In the genomic region with DNA sequence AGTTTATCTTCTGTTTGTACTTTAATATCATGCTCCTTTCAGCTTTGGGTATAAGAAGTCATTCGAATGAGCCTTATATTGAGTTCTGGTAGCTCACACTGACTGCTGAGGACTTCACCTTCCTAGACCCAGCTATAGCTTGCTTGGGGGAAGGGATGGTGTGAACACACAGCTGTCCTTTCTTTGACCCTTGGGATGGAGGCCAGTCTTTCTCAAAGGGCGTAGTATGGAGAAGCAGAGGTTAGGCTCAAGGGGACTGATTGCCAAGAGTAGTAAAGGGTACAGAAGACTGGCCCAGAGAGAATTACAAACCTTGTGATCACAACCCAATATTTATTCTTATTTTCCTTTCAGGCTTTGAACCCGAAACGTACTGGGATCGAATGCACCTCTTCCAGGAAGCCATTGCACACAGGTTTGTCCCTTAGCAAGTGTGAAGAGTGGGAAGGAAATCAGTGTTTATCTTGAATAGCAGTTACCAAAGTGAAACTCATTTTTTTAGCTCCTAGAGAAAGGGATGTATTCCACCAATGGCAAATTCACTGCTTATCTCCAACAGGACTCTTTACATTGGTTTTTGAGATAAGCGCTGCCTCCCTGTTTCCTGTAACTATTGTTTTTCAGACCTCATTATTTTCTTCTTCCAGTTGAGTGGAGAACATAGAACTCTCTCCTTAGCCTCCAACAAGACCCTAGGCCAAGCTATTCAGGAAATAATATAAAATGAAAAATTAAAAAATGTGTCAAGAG, we compare ENCODE assay signal across 1 cellular context.
TF ChIP-seq lines count a peak whose summit lies in the region.

No MANE protein-coding gene starts in this region.

TF ChIP-seq in K562, 482 proteins besides CTCF, POLR2A, EP300 and RAD21 (continued from another document and continues in another):
- TF ChIP-seq, protein P1, sequence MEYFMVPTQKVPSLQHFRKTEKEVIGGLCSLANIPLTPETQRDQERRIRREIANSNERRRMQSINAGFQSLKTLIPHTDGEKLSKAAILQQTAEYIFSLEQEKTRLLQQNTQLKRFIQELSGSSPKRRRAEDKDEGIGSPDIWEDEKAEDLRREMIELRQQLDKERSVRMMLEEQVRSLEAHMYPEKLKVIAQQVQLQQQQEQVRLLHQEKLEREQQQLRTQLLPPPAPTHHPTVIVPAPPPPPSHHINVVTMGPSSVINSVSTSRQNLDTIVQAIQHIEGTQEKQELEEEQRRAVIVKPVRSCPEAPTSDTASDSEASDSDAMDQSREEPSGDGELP (CRISPR knock-in tag; IDR thresholded peaks at IDR 0.05; ENCODE audit: borderline replicate concordance): no peak
- TF ChIP-seq, protein P2, sequence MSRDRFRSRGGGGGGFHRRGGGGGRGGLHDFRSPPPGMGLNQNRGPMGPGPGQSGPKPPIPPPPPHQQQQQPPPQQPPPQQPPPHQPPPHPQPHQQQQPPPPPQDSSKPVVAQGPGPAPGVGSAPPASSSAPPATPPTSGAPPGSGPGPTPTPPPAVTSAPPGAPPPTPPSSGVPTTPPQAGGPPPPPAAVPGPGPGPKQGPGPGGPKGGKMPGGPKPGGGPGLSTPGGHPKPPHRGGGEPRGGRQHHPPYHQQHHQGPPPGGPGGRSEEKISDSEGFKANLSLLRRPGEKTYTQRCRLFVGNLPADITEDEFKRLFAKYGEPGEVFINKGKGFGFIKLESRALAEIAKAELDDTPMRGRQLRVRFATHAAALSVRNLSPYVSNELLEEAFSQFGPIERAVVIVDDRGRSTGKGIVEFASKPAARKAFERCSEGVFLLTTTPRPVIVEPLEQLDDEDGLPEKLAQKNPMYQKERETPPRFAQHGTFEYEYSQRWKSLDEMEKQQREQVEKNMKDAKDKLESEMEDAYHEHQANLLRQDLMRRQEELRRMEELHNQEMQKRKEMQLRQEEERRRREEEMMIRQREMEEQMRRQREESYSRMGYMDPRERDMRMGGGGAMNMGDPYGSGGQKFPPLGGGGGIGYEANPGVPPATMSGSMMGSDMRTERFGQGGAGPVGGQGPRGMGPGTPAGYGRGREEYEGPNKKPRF (IDR thresholded peaks at IDR 0.05; ENCODE audit: low read depth, low read length): no peak
- TF ChIP-seq POLR2AphosphoS2 (IDR thresholded peaks at IDR 0.05; ENCODE audit: low read length): no peak
- TF ChIP-seq ESRRB (CRISPR knock-in tag; IDR thresholded peaks at IDR 0.05; ENCODE audit: borderline replicate concordance): no peak
- TF ChIP-seq TARDBP (IDR thresholded peaks at IDR 0.05): no peak
- TF ChIP-seq TAF15 (IDR thresholded peaks at IDR 0.05; ENCODE audit: low read depth, low read length): no peak
- TF ChIP-seq, protein P3, sequence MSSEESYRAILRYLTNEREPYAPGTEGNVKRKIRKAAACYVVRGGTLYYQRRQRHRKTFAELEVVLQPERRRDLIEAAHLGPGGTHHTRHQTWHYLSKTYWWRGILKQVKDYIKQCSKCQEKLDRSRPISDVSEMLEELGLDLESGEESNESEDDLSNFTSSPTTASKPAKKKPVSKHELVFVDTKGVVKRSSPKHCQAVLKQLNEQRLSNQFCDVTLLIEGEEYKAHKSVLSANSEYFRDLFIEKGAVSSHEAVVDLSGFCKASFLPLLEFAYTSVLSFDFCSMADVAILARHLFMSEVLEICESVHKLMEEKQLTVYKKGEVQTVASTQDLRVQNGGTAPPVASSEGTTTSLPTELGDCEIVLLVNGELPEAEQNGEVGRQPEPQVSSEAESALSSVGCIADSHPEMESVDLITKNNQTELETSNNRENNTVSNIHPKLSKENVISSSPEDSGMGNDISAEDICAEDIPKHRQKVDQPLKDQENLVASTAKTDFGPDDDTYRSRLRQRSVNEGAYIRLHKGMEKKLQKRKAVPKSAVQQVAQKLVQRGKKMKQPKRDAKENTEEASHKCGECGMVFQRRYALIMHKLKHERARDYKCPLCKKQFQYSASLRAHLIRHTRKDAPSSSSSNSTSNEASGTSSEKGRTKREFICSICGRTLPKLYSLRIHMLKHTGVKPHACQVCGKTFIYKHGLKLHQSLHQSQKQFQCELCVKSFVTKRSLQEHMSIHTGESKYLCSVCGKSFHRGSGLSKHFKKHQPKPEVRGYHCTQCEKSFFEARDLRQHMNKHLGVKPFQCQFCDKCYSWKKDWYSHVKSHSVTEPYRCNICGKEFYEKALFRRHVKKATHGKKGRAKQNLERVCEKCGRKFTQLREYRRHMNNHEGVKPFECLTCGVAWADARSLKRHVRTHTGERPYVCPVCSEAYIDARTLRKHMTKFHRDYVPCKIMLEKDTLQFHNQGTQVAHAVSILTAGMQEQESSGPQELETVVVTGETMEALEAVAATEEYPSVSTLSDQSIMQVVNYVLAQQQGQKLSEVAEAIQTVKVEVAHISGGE (CRISPR knock-in tag; IDR thresholded peaks at IDR 0.05): 0 out of 6 replicates have a peak, but pooled peaks of 1 of the 3 experiments have one; percentile 30
- no peak for TF ChIP-seq SRF (CRISPR knock-in tag; IDR thresholded peaks at IDR 0.05)
- no peak for TF ChIP-seq MCM5 (IDR thresholded peaks at IDR 0.05; ENCODE audit: low read depth)
- TF ChIP-seq E2F3 (CRISPR knock-in tag; IDR thresholded peaks at IDR 0.05): no peak
- no peak for TF ChIP-seq NFE2L1 (tag; IDR thresholded peaks at IDR 0.05; ENCODE audit: borderline replicate concordance, low read depth)
- no peak for TF ChIP-seq MITF (IDR thresholded peaks at IDR 0.05)
- no peak for TF ChIP-seq NCOA2 (IDR thresholded peaks at IDR 0.05; ENCODE audit: partially characterized antibody in 2 of 2)
- no peak for TF ChIP-seq ZC3H8 (IDR thresholded peaks at IDR 0.05)
- no peak for TF ChIP-seq ZHX1 (conservative IDR thresholded peaks at IDR 0.05; ENCODE audit: low read length)
- no peak for TF ChIP-seq ZNF354B (CRISPR knock-in tag; IDR thresholded peaks at IDR 0.05)
- TF ChIP-seq, protein P4, sequence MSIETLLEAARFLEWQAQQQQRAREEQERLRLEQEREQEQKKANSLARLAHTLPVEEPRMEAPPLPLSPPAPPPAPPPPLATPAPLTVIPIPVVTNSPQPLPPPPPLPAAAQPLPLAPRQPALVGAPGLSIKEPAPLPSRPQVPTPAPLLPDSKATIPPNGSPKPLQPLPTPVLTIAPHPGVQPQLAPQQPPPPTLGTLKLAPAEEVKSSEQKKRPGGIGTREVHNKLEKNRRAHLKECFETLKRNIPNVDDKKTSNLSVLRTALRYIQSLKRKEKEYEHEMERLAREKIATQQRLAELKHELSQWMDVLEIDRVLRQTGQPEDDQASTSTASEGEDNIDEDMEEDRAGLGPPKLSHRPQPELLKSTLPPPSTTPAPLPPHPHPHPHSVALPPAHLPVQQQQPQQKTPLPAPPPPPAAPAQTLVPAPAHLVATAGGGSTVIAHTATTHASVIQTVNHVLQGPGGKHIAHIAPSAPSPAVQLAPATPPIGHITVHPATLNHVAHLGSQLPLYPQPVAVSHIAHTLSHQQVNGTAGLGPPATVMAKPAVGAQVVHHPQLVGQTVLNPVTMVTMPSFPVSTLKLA (conservative IDR thresholded peaks at IDR 0.05): peak in 1 of 2 experiments; percentile 46; a peak in 1 of 4 replicates
- no peak for TF ChIP-seq ZFP91 (CRISPR knock-in tag; IDR thresholded peaks at IDR 0.05)
- TF ChIP-seq MYNN (IDR thresholded peaks at IDR 0.05): no peak
- no peak for TF ChIP-seq MYNN (CRISPR knock-in tag; IDR thresholded peaks at IDR 0.05)
- TF ChIP-seq, protein P5, sequence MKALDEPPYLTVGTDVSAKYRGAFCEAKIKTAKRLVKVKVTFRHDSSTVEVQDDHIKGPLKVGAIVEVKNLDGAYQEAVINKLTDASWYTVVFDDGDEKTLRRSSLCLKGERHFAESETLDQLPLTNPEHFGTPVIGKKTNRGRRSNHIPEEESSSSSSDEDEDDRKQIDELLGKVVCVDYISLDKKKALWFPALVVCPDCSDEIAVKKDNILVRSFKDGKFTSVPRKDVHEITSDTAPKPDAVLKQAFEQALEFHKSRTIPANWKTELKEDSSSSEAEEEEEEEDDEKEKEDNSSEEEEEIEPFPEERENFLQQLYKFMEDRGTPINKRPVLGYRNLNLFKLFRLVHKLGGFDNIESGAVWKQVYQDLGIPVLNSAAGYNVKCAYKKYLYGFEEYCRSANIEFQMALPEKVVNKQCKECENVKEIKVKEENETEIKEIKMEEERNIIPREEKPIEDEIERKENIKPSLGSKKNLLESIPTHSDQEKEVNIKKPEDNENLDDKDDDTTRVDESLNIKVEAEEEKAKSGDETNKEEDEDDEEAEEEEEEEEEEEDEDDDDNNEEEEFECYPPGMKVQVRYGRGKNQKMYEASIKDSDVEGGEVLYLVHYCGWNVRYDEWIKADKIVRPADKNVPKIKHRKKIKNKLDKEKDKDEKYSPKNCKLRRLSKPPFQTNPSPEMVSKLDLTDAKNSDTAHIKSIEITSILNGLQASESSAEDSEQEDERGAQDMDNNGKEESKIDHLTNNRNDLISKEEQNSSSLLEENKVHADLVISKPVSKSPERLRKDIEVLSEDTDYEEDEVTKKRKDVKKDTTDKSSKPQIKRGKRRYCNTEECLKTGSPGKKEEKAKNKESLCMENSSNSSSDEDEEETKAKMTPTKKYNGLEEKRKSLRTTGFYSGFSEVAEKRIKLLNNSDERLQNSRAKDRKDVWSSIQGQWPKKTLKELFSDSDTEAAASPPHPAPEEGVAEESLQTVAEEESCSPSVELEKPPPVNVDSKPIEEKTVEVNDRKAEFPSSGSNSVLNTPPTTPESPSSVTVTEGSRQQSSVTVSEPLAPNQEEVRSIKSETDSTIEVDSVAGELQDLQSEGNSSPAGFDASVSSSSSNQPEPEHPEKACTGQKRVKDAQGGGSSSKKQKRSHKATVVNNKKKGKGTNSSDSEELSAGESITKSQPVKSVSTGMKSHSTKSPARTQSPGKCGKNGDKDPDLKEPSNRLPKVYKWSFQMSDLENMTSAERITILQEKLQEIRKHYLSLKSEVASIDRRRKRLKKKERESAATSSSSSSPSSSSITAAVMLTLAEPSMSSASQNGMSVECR (CRISPR knock-in tag; IDR thresholded peaks at IDR 0.05): no peak
- TF ChIP-seq ESRRA (IDR thresholded peaks at IDR 0.05; ENCODE audit: borderline replicate concordance, low read depth): peak; percentile 62
- peak; percentile 77 for TF ChIP-seq TAL1 (IDR thresholded peaks at IDR 0.05)
- TF ChIP-seq MIER1 (IDR thresholded peaks at IDR 0.05; ENCODE audit: low read depth): no peak
- TF ChIP-seq ZNF766 (CRISPR knock-in tag; conservative IDR thresholded peaks at IDR 0.05): no peak
- no peak for TF ChIP-seq DLX4 (CRISPR knock-in tag; IDR thresholded peaks at IDR 0.05)
- no peak for TF ChIP-seq ADNP (tag; IDR thresholded peaks at IDR 0.05)
- TF ChIP-seq PHB2 (IDR thresholded peaks at IDR 0.05; ENCODE audit: low read depth): no peak
- no peak for TF ChIP-seq TFAM (CRISPR knock-in tag; conservative IDR thresholded peaks at IDR 0.05)
- TF ChIP-seq FOS (IDR thresholded peaks at IDR 0.05; ENCODE audit: extremely low read depth, insufficient read length): no peak
- no peak for TF ChIP-seq FOXP1 (CRISPR knock-in tag; IDR thresholded peaks at IDR 0.05)
- TF ChIP-seq, protein P6, sequence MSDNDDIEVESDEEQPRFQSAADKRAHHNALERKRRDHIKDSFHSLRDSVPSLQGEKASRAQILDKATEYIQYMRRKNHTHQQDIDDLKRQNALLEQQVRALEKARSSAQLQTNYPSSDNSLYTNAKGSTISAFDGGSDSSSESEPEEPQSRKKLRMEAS (CRISPR knock-in tag; IDR thresholded peaks at IDR 0.05): no peak
- no peak for TF ChIP-seq MED1 (CRISPR knock-in tag; IDR thresholded peaks at IDR 0.05; ENCODE audit: borderline replicate concordance)
- no peak for TF ChIP-seq BRD4 (IDR thresholded peaks at IDR 0.05)
- no peak for TF ChIP-seq BDP1 (IDR thresholded peaks at IDR 0.05; ENCODE audit: insufficient read depth, insufficient read length)
- no peak for TF ChIP-seq ASH1L (IDR thresholded peaks at IDR 0.05; ENCODE audit: borderline replicate concordance, low read depth, partially characterized antibody)
- no peak for TF ChIP-seq NONO (IDR thresholded peaks at IDR 0.05; ENCODE audit: low read depth in 2 of 2, low read length in 1 of 2)
- no peak for TF ChIP-seq SRSF1 (IDR thresholded peaks at IDR 0.05; ENCODE audit: low read depth, low read length)
- TF ChIP-seq ZNF212 (CRISPR knock-in tag; IDR thresholded peaks at IDR 0.05): no peak
- TF ChIP-seq CBFB (CRISPR knock-in tag; IDR thresholded peaks at IDR 0.05): no peak
- TF ChIP-seq SNAPC5 (CRISPR knock-in tag; IDR thresholded peaks at IDR 0.05): no peak
